In genomic region chr6:157514659-157515496, GRCh38 we compare ENCODE assay signal across 9 cellular contexts.
A peak's percentile ranks its signal among the peaks of the same experiment; 100 is the strongest.
DNase-seq lines count a peak whose midpoint lies in the region; ATAC-seq, FAIRE-seq and TF ChIP-seq lines count a peak whose summit lies in the region.
"Had no signal": no experiment of that assay in that cellular context is flagged by ENCODE, and none has a peak within 500 bp of the region (broad histone marks: within the 10 kb centered on the region; RNA-seq: fewer than 3 reads in every experiment).

No MANE protein-coding gene starts in this region.

- peak; percentile 61 for ATAC-seq in HepG2
- no peak for ATAC-seq in GM21526 (IDR thresholded peaks at IDR 0.05; ENCODE audit: low FRiP score, unreplicated experiment)
- ATAC-seq in HG02763 (IDR thresholded peaks at IDR 0.05; ENCODE audit: unreplicated experiment) = no peak

- no peak for TF ChIP-seq POLR2A in HepG2 (IDR thresholded peaks at IDR 0.05; ENCODE audit: insufficient read depth in 1 of 2, low read depth in 2 of 2, low read length in 2 of 2)

- CTCF ChIA-PET in HepG2 (lab: Yijun Ruan, JAX; ENCODE audit: low intra/inter-chr PET ratio, low total read pairs) = no interaction called here

- no peak for FAIRE-seq in HepG2 (lab: Jason Lieb, UNC)

- H3K9me3 ChIP-seq in adipocyte (ENCODE audit: control insufficient read depth, low read length) = no peaks in the 10 kb centered on the region
- no peaks in the 10 kb centered on the region for H3K9me3 ChIP-seq in HepG2 (ENCODE audit: low read length)

- no peaks in the 10 kb centered on the region for H3K36me3 ChIP-seq in adipocyte (ENCODE audit: control insufficient read depth, insufficient read depth, low read length, severe bottlenecking)
- no peaks in the 10 kb centered on the region for H3K36me3 ChIP-seq in HepG2 (replicated peaks in 1 of 2; ENCODE audit: control insufficient read depth in 1 of 2, insufficient read depth in 2 of 2, low read length in 2 of 2)

- no peak overlapping the region for H2AFZ ChIP-seq in HepG2 (ENCODE audit: low read length)

- no peak overlapping the region for H3K9ac ChIP-seq in adipocyte (ENCODE audit: low read length)
- no peak overlapping the region for H3K9ac ChIP-seq in HepG2 (ENCODE audit: insufficient read depth, low read depth, low read length)

- H3K27me3 ChIP-seq in adipocyte (replicated peaks; ENCODE audit: control insufficient read depth, insufficient read depth, low read length) = peaks cover 14% of the 10 kb centered on the region
- H3K27me3 ChIP-seq in HepG2 (ENCODE audit: control insufficient read depth in 1 of 2, insufficient read depth in 2 of 2, low read length in 2 of 2) = no peaks in the 10 kb centered on the region

- no peak for TF ChIP-seq CTCF in HepG2 (CRISPR knock-in tag; IDR thresholded peaks at IDR 0.05)

- intact Hi-C loops in HepG2 (cut with micrococcal nuclease; ENCODE audit: unreplicated experiment) = loop anchor here (5.0 kb wide), 1 partner anchor 133 kb away; the partner anchor contains the start of gene ZDHHC14

- H3K4me3 ChIP-seq in adipocyte (ENCODE audit: low read length) (no peak overlapping the region), HepG2 (replicated peaks in 1 of 3; ENCODE audit: insufficient read depth in 1 of 3, low read depth in 2 of 3, low read length in 3 of 3) (no peak overlapping the region)
- H3K4me3 ChIP-seq: SK-N-MC had no signal

- DNase-seq in AG20443 (ENCODE audit: low spot score) (peak; percentile 83), HT-29 (ENCODE audit: low spot score) (peak; percentile 32), adipocyte (ENCODE audit: low read depth) (peak; percentile 58), HepG2 (ENCODE audit: low spot score) (peak; percentile 75), foreskin melanocyte (no peak), ureter (ENCODE audit: low spot score) (no peak)

- H3K4me1 ChIP-seq in adipocyte (ENCODE audit: control insufficient read depth, insufficient read depth, low read length) (no peaks in the 10 kb centered on the region), HepG2 (ENCODE audit: insufficient read depth, low read length) (peaks cover 83% of the 10 kb centered on the region)

- TF ChIP-seq RAD21 in HepG2 (CRISPR knock-in tag; IDR thresholded peaks at IDR 0.05) = no peak

- no TSS peak for BruUV-seq in HepG2 (replicated peaks; lab: Mats Ljungman, UMichigan)

- 63% methylated on average over 15 of the region's 19 CpGs for WGBS in HepG2 (ENCODE audit: low lambda C conversion rate)

- TF ChIP-seq EP300 in HepG2 (IDR thresholded peaks at IDR 0.05; ENCODE audit: low read depth in 2 of 2, low read length in 2 of 2) (peak in 1 of 2 experiments; percentile 53; a peak in 1 of 4 replicates), HepG2 (CRISPR knock-in tag; IDR thresholded peaks at IDR 0.05; ENCODE audit: borderline replicate concordance) (peak; percentile 58)

- in situ Hi-C loops in HepG2 (cut with HindIII; ENCODE audit: extremely low pct_ligation_motif_present, low pct_unique_long_range_greater_than_20kb) = no loop called here

- H4K20me1 ChIP-seq in HepG2 (ENCODE audit: insufficient read depth, low read length) = no peaks in the 10 kb centered on the region

- POLR2A ChIA-PET in HepG2 (lab: Yijun Ruan, JAX) = interaction anchor here (0.7 to 11.0 kb wide), 3 partner anchors 17 to 134 kb away, joined by 3 to 186 read pairs (median 4); partner anchors contain the start of gene ZDHHC14

- peak overlapping the region; percentile 22 for H3K27ac ChIP-seq in HepG2 (ENCODE audit: extremely low read length, insufficient read depth, low read length)
- H3K27ac ChIP-seq: SK-N-MC had no signal

- H3K4me2 ChIP-seq in HepG2 (ENCODE audit: low read depth, low read length) = peak overlapping the region; percentile 90

- H3K79me2 ChIP-seq in HepG2 (ENCODE audit: insufficient read depth, low read length) = no peaks in the 10 kb centered on the region

TF ChIP-seq in HepG2, 621 proteins besides CTCF, POLR2A, EP300 and RAD21 (continues in another document):
- TF ChIP-seq ZNF713 (CRISPR knock-in tag; IDR thresholded peaks at IDR 0.05) (no peak), TCF7 (IDR thresholded peaks at IDR 0.05; ENCODE audit: low read depth) (no peak; the same call in 1 of the 2 replicates), SOX5 (CRISPR knock-in tag; IDR thresholded peaks at IDR 0.05; ENCODE audit: borderline replicate concordance) (peak; percentile 43; the same call in 1 of the 2 replicates), ZBTB49 (CRISPR knock-in tag; IDR thresholded peaks at IDR 0.05; ENCODE audit: borderline replicate concordance) (no peak), REST (IDR thresholded peaks at IDR 0.05; ENCODE audit: borderline replicate concordance in 1 of 2, low read depth in 1 of 2, low read length in 2 of 2) (no peak), ZBTB33 (CRISPR knock-in tag; IDR thresholded peaks at IDR 0.05) (peak; percentile 15; the same call in 1 of the 2 replicates), ZNF414 (CRISPR knock-in tag; IDR thresholded peaks at IDR 0.05) (no peak), BHLHE40 (IDR thresholded peaks at IDR 0.05; ENCODE audit: low read length) (peak; percentile 49), ZFP36L1 (CRISPR knock-in tag; IDR thresholded peaks at IDR 0.05) (peak; percentile 13), HMG20A (CRISPR knock-in tag; IDR thresholded peaks at IDR 0.05; ENCODE audit: borderline replicate concordance) (peak; percentile 31; the same call in 1 of the 2 replicates), SNAPC2 (CRISPR knock-in tag; IDR thresholded peaks at IDR 0.05) (no peak)

Comparison
In these comparisons a context has a peak if more than half of its experiments do, and no peak if none do; other contexts are left out.
1. DNase-seq: peak in AG20443 (single experiment), HT-29 (single experiment), adipocyte (single experiment) and HepG2 (single experiment); none in foreskin melanocyte (single experiment) and ureter (single experiment).